12 cellular contexts compared by ENCODE assay signal in genomic region chr7:117230276-117231046, GRCh38.
DNase-seq lines count a peak whose midpoint lies in the region; ATAC-seq and TF ChIP-seq lines count a peak whose summit lies in the region.
"Had no signal": no experiment of that assay in that cellular context is flagged by ENCODE, and none has a peak within 500 bp of the region (broad histone marks: within the 10 kb centered on the region; RNA-seq: fewer than 3 reads in every experiment).

No MANE protein-coding gene starts in this region.

- H3K4me1 ChIP-seq in hepatocyte (ENCODE audit: insufficient read depth) = peaks cover 12% of the 10 kb centered on the region
- H3K4me1 ChIP-seq: esophagus squamous epithelium had no signal

- peaks cover 1% of the 10 kb centered on the region; the same call in 1 of the 2 replicates for H3K9me3 Mint-ChIP-seq in HFFc6
- H3K9me3 Mint-ChIP-seq in type B pancreatic cell = peaks cover 4% of the 10 kb centered on the region

- WGBS in hepatocyte (ENCODE audit: low lambda C conversion rate, missing lambda C conversion rate) = 72% methylated on average over 4 of the region's 4 CpGs

- no peak overlapping the region for H2AFZ ChIP-seq in hepatocyte

- no peak overlapping the region for H3K4me3 ChIP-seq in hepatocyte
- H3K4me3 ChIP-seq: esophagus squamous epithelium had no signal

- H3K27me3 Mint-ChIP-seq in HFFc6 (ENCODE audit: insufficient read depth) (peaks cover 1% of the 10 kb centered on the region), type B pancreatic cell (no peaks in the 10 kb centered on the region)

- H3K36me3 Mint-ChIP-seq in HFFc6 (ENCODE audit: low read depth) (peaks cover 18% of the 10 kb centered on the region), type B pancreatic cell (peaks cover 7% of the 10 kb centered on the region)

- H3K4me3 Mint-ChIP-seq in HFFc6 (0 out of 2 replicates have a peak overlapping the region, but pooled peaks have one; percentile 11), type B pancreatic cell (no peak overlapping the region)

- H3K9me3 ChIP-seq in hepatocyte (ENCODE audit: low read depth) = no peaks in the 10 kb centered on the region
- H3K9me3 ChIP-seq: esophagus squamous epithelium had no signal

- TF ChIP-seq POLR2A in GM18505 (IDR thresholded peaks at IDR 0.05; ENCODE audit: borderline replicate concordance, extremely low read depth, insufficient read depth, insufficient read length) = no peak

- H3K4me1 Mint-ChIP-seq in HFFc6 (ENCODE audit: low read depth) (peaks cover 25% of the 10 kb centered on the region), type B pancreatic cell (ENCODE audit: unreplicated experiment) (no peaks in the 10 kb centered on the region)

- no peak overlapping the region for H3K4me2 ChIP-seq in hepatocyte

- H3K27me3 ChIP-seq in hepatocyte = no peaks in the 10 kb centered on the region
- H3K27me3 ChIP-seq: esophagus squamous epithelium had no signal

- peak overlapping the region; percentile 60 for H3K27ac Mint-ChIP-seq in HFFc6
- H3K27ac Mint-ChIP-seq in type B pancreatic cell = no peak overlapping the region

- no peaks in the 10 kb centered on the region for H4K20me1 ChIP-seq in hepatocyte (ENCODE audit: insufficient read depth, poor library complexity, severe bottlenecking)

- H3K27ac ChIP-seq in hepatocyte = peak overlapping the region; percentile 17
- H3K27ac ChIP-seq: esophagus squamous epithelium had no signal

- ATAC-seq in GM18505 (IDR thresholded peaks at IDR 0.05; ENCODE audit: unreplicated experiment) (peak; percentile 64), HG03571 (IDR thresholded peaks at IDR 0.05; ENCODE audit: unreplicated experiment) (peak; percentile 76)

- H3K36me3 ChIP-seq in hepatocyte (replicated peaks; ENCODE audit: insufficient read depth, low read depth) = no peaks in the 10 kb centered on the region

- TF ChIP-seq CTCF in HFFc6 (IDR thresholded peaks at IDR 0.05) (no peak), hepatocyte (IDR thresholded peaks at IDR 0.05; ENCODE audit: poor library complexity) (no peak), type B pancreatic cell (conservative IDR thresholded peaks at IDR 0.05) (no peak)

- H3K9me2 ChIP-seq in hepatocyte (replicated peaks; ENCODE audit: insufficient read depth) = no peaks in the 10 kb centered on the region

- peak; percentile 80 for DNase-seq in HFFc6
- DNase-seq in hepatocyte (ENCODE audit: low spot score) = no peak
- DNase-seq in type B pancreatic cell (ENCODE audit: extremely low spot score, unreplicated experiment) = no peak
- no peak for DNase-seq in NCI-H146 treated with DMSO at 0.1 percent for 48 hours (lab: John Stamatoyannopoulos, UW; ENCODE audit: unreplicated experiment)
- no peak for DNase-seq in SIG-M5 treated with dmso at 0.1 percent for 504 hours (lab: John Stamatoyannopoulos, UW; ENCODE audit: unreplicated experiment)
- no peak for DNase-seq in kidney tubule cell (ENCODE audit: low spot score)
- DNase-seq: activated effector memory CD4-positive, alpha-beta T cell treated with Interleukin-2 at 50 U/mL for 16 hours; DMS79 treated with DMSO at 0.1 percent for 48 hours; esophagus squamous epithelium; NCI-H2171 had no signal

- H3K79me2 ChIP-seq in hepatocyte = no peaks in the 10 kb centered on the region
